Comparison of ENCODE assay signal across 9 cellular contexts in genomic region chr2:213806125-213806726, GRCh38.
A peak's percentile ranks its signal among the peaks of the same experiment; 100 is the strongest.
DNase-seq lines count a peak whose midpoint lies in the region; ATAC-seq and TF ChIP-seq lines count a peak whose summit lies in the region.
"Had no signal": no experiment of that assay in that cellular context is flagged by ENCODE, and none has a peak within 500 bp of the region (broad histone marks: within the 10 kb centered on the region; RNA-seq: fewer than 3 reads in every experiment).

No MANE protein-coding gene starts in this region.

- H3K4me3 ChIP-seq in endodermal cell (ENCODE audit: low read length), result no peak overlapping the region
- H3K4me3 ChIP-seq in prostate gland, result no peak overlapping the region

- H3K36me3 Mint-ChIP-seq in endodermal cell (ENCODE audit: low read depth), result no peaks in the 10 kb centered on the region
- H3K36me3 Mint-ChIP-seq: activated CD8-positive, alpha-beta memory T cell treated with anti-CD3 and anti-CD28 coated beads, Interleukin-2, amount 10 ng/mL, durations not matched to agents 7 days and 5 days had no signal

- no peak for TF ChIP-seq POLR2A in prostate gland (IDR thresholded peaks at IDR 0.05)

- no peaks in the 10 kb centered on the region for H3K27me3 ChIP-seq in endodermal cell (ENCODE audit: control insufficient read depth, insufficient read depth, low read length, poor library complexity, severe bottlenecking)
- H3K27me3 ChIP-seq in prostate gland (replicated peaks; ENCODE audit: insufficient read depth), result no peaks in the 10 kb centered on the region

- H3K4me1 Mint-ChIP-seq in endodermal cell, result no peaks in the 10 kb centered on the region
- H3K4me1 Mint-ChIP-seq: activated CD8-positive, alpha-beta memory T cell treated with anti-CD3 and anti-CD28 coated beads, Interleukin-2, amount 10 ng/mL, durations not matched to agents 7 days and 5 days had no signal

- no peak overlapping the region for H3K9ac ChIP-seq in endodermal cell (ENCODE audit: extremely low read depth, low read length, poor library complexity, severe bottlenecking)

- no CpG with 5 or more reads among the region's 1 CpG for WGBS in endodermal cell (ENCODE audit: insufficient coverage in 1 of 2, insufficient read length in 1 of 2), 2 experiments
- 12% methylated on average over 1 of the region's 1 CpG for WGBS in prostate gland

- H3K9me3 Mint-ChIP-seq in endodermal cell, result no peaks in the 10 kb centered on the region

- peak; percentile 59 for DNase-seq in DMS 273 (lab: John Stamatoyannopoulos, UW; ENCODE audit: unreplicated experiment)
- DNase-seq in DMS 273 treated with DMSO at 0.1 percent for 48 hours (lab: John Stamatoyannopoulos, UW), result no peak
- DNase-seq in NCI-H1105 treated with DMSO at 0.1 percent for 48 hours (lab: John Stamatoyannopoulos, UW), result peak; percentile 16
- no peak for DNase-seq in endodermal cell
- DNase-seq in prostate gland (ENCODE audit: low spot score), result no peak
- DNase-seq: activated CD8-positive, alpha-beta memory T cell treated with anti-CD3 and anti-CD28 coated beads, Interleukin-2, amount 10 ng/mL, durations not matched to agents 7 days and 5 days had no signal

- H3K9me3 ChIP-seq in endodermal cell (ENCODE audit: control insufficient read depth, low read length) (no peaks in the 10 kb centered on the region), prostate gland (no peaks in the 10 kb centered on the region)

- H3K27ac ChIP-seq in endodermal cell (ENCODE audit: low read depth, low read length) (no peak overlapping the region), prostate gland (no peak overlapping the region)

- no peak for ATAC-seq in GM21737 (IDR thresholded peaks at IDR 0.05; ENCODE audit: unreplicated experiment)
- no peak for ATAC-seq in HG02938 (IDR thresholded peaks at IDR 0.05; ENCODE audit: unreplicated experiment)
- ATAC-seq in HG02970 (IDR thresholded peaks at IDR 0.05; ENCODE audit: low FRiP score, unreplicated experiment), result no peak
- ATAC-seq: activated CD8-positive, alpha-beta memory T cell treated with anti-CD3 and anti-CD28 coated beads, Interleukin-2, amount 10 ng/mL, durations not matched to agents 7 days and 5 days had no signal

- H3K27me3 Mint-ChIP-seq in endodermal cell (ENCODE audit: insufficient read depth), result no peaks in the 10 kb centered on the region
- H3K27me3 Mint-ChIP-seq: activated CD8-positive, alpha-beta memory T cell treated with anti-CD3 and anti-CD28 coated beads, Interleukin-2, amount 10 ng/mL, durations not matched to agents 7 days and 5 days had no signal

- intact Hi-C loops in prostate gland (cut with DNase I), result loop anchor here (10.0 kb wide), 2 partner anchors 1199 to 1469 kb away; no protein-coding TSS in a partner anchor

- TF ChIP-seq CTCF in endodermal cell (conservative IDR thresholded peaks at IDR 0.05) (peak; percentile 66), prostate gland (IDR thresholded peaks at IDR 0.05) (peak in 3 of 4 experiments; percentile 29 to 62 (median 34))

- H3K27ac Mint-ChIP-seq in endodermal cell, result no peak overlapping the region
- H3K27ac Mint-ChIP-seq: activated CD8-positive, alpha-beta memory T cell treated with anti-CD3 and anti-CD28 coated beads, Interleukin-2, amount 10 ng/mL, durations not matched to agents 7 days and 5 days had no signal

- no peak overlapping the region for H3K4me3 Mint-ChIP-seq in endodermal cell
- H3K4me3 Mint-ChIP-seq: activated CD8-positive, alpha-beta memory T cell treated with anti-CD3 and anti-CD28 coated beads, Interleukin-2, amount 10 ng/mL, durations not matched to agents 7 days and 5 days had no signal

- no peaks in the 10 kb centered on the region for H3K4me1 ChIP-seq in endodermal cell (ENCODE audit: control insufficient read depth, insufficient read depth, low read length)
- no peaks in the 10 kb centered on the region for H3K4me1 ChIP-seq in prostate gland (replicated peaks)

- no peaks in the 10 kb centered on the region for H3K36me3 ChIP-seq in endodermal cell (ENCODE audit: control insufficient read depth, insufficient read depth, low read length)
- H3K36me3 ChIP-seq in prostate gland, result no peaks in the 10 kb centered on the region

Comparison
In these comparisons a context has a peak if more than half of its experiments do, and no peak if none do; other contexts are left out.
1. DNase-seq: peak in DMS 273 (single experiment) and NCI-H1105 treated with DMSO at 0.1 percent for 48 hours (single experiment); none in DMS 273 treated with DMSO at 0.1 percent for 48 hours (single experiment), endodermal cell (single experiment) and prostate gland (single experiment).